Comparison of ENCODE assay signal across 8 cellular contexts in genomic region chr15:40282870-40283614, GRCh38. TPM values are rescaled to one million over a fixed set of nuclear protein-coding genes. Genes with fewer than 3 reads are reported as not detected.
A peak's percentile ranks its signal among the peaks of the same experiment; 100 is the strongest.
DNase-seq lines count a peak whose midpoint lies in the region; ATAC-seq, FAIRE-seq and TF ChIP-seq lines count a peak whose summit lies in the region.

Gene ANKRD63, minus strand, starts transcription at chr15:40283064. Its CDS starts 478 bp downstream, at chr15:40282586.

- H3K4me3 Mint-ChIP-seq in stimulated activated memory B cell treated with anti-CD40 and anti-IgM and Interleukin-4, amounts not matched to agents 10 μg/mL and 1 μg/mL and 100 μg/mL, for 72 hours: peak within 1 kb of the TSS; percentile 79

- no peak within 1 kb of the TSS for H3K9ac ChIP-seq in keratinocyte (ENCODE audit: control insufficient read depth, extremely low read depth, insufficient read depth, low read length)

- peak; percentile 32 for DNase-seq in NCI-H748 (lab: John Stamatoyannopoulos, UW; ENCODE audit: unreplicated experiment)
- DNase-seq in NCI-H748 treated with DMSO at 0.1 percent for 48 hours (lab: John Stamatoyannopoulos, UW): no peak
- peak; percentile 59 for DNase-seq in OCI-M1 (lab: John Stamatoyannopoulos, UW)
- DNase-seq in ascending aorta (ENCODE audit: low spot score in 2 of 2): no peak
- no peak for DNase-seq in keratinocyte (ENCODE audit: low read depth, low spot score)
- no peak for DNase-seq in mesenteric fat pad (ENCODE audit: low spot score)

- no peak for FAIRE-seq in keratinocyte (lab: Jason Lieb, UNC)

- TF ChIP-seq CTCF in ascending aorta (IDR thresholded peaks at IDR 0.05) (no peak), keratinocyte (optimal IDR thresholded peaks at IDR 0.05 in 1 of 3, IDR thresholded peaks at IDR 0.05 in 1 of 3, conservative IDR thresholded peaks at IDR 0.05 in 1 of 3; ENCODE audit: extremely low read depth in 1 of 3, insufficient read depth in 2 of 3, low read length in 3 of 3) (no peak)

- H3K4me3 ChIP-seq in ascending aorta: peak within 1 kb of the TSS; percentile 54 to 68
- peak within 1 kb of the TSS; percentile 29 to 62 (median 55) for H3K4me3 ChIP-seq in keratinocyte (ENCODE audit: control insufficient read depth in 2 of 3, extremely low read depth in 1 of 3, insufficient read depth in 2 of 3, low read depth in 1 of 3, low read length in 3 of 3)

- peaks cover 2% of the 10 kb centered on the region for H4K20me1 ChIP-seq in keratinocyte (ENCODE audit: control insufficient read depth, extremely low read depth, insufficient read depth, low read length)

- H3K27ac ChIP-seq in ascending aorta (no peak within 1 kb of the TSS), keratinocyte (ENCODE audit: control insufficient read depth, insufficient read depth, low read length) (no peak within 1 kb of the TSS)

- H3K27me3 ChIP-seq in ascending aorta (peaks cover 36% of the 10 kb centered on the region), keratinocyte (ENCODE audit: control insufficient read depth, extremely low read depth, insufficient read depth, low read length) (peaks cover 45% of the 10 kb centered on the region)

- H3K79me2 ChIP-seq in keratinocyte (ENCODE audit: control insufficient read depth, insufficient read depth, low read length): no peaks in the 10 kb centered on the region

- H3K9me1 ChIP-seq in keratinocyte (ENCODE audit: control insufficient read depth, extremely low read depth, insufficient read depth, low read length): no peaks in the 10 kb centered on the region

- H3K4me1 Mint-ChIP-seq in stimulated activated memory B cell treated with anti-CD40 and anti-IgM and Interleukin-4, amounts not matched to agents 10 μg/mL and 1 μg/mL and 100 μg/mL, for 72 hours: peaks cover 33% of the 10 kb centered on the region

- intact Hi-C loops in ascending aorta (cut with DNase I): loop anchor here (5.0 kb wide), 1 partner anchor 84 kb away; no protein-coding TSS in a partner anchor

- H3K4me1 ChIP-seq in ascending aorta (peaks cover 21 to 26% of the 10 kb centered on the region in 2 donors), keratinocyte (ENCODE audit: control insufficient read depth, extremely low read depth, insufficient read depth, low read length) (peaks cover 14% of the 10 kb centered on the region)

- H3K27me3 Mint-ChIP-seq in stimulated activated memory B cell treated with anti-CD40 and anti-IgM and Interleukin-4, amounts not matched to agents 10 μg/mL and 1 μg/mL and 100 μg/mL, for 72 hours: peaks cover 35% of the 10 kb centered on the region

- H2AFZ ChIP-seq in keratinocyte (ENCODE audit: control insufficient read depth, low read length): peak within 1 kb of the TSS; percentile 51

- peak; percentile 68 for ATAC-seq in stimulated activated memory B cell treated with anti-CD40 and anti-IgM and Interleukin-4, amounts not matched to agents 10 μg/mL and 1 μg/mL and 100 μg/mL, for 72 hours
- no peak for ATAC-seq in HG03039 (IDR thresholded peaks at IDR 0.05; ENCODE audit: unreplicated experiment)

- H3K4me2 ChIP-seq in keratinocyte (ENCODE audit: control insufficient read depth, extremely low read depth, insufficient read depth, low read depth, low read length): peak within 1 kb of the TSS; percentile 76

- peak within 1 kb of the TSS; percentile 40 for H3K27ac Mint-ChIP-seq in stimulated activated memory B cell treated with anti-CD40 and anti-IgM and Interleukin-4, amounts not matched to agents 10 μg/mL and 1 μg/mL and 100 μg/mL, for 72 hours

- dilution Hi-C loops in keratinocyte (cut with MboI; ENCODE audit: extremely low pct_ligation_motif_present, low sequenced_read_pairs): no loop called here

- H3K36me3 Mint-ChIP-seq in stimulated activated memory B cell treated with anti-CD40 and anti-IgM and Interleukin-4, amounts not matched to agents 10 μg/mL and 1 μg/mL and 100 μg/mL, for 72 hours: no peaks in the 10 kb centered on the region

- H3K36me3 ChIP-seq in ascending aorta (no peaks in the 10 kb centered on the region), keratinocyte (ENCODE audit: control insufficient read depth in 2 of 2, extremely low read depth in 1 of 2, insufficient read depth in 2 of 2, low read length in 2 of 2) (no peaks in the 10 kb centered on the region)

- no peaks in the 10 kb centered on the region for H3K9me3 ChIP-seq in ascending aorta
- no peaks in the 10 kb centered on the region for H3K9me3 ChIP-seq in keratinocyte (ENCODE audit: control insufficient read depth, low read depth, low read length)

- no peaks in the 10 kb centered on the region for H3K9me3 Mint-ChIP-seq in stimulated activated memory B cell treated with anti-CD40 and anti-IgM and Interleukin-4, amounts not matched to agents 10 μg/mL and 1 μg/mL and 100 μg/mL, for 72 hours

RNA-seq across cellular contexts. Expression of gene ANKRD63, which starts in this region (rescaled TPM):
- total RNA-seq in ascending aorta (not detected), mesenteric fat pad (not detected)
- polyA plus RNA-seq in keratinocyte: not detected in 3 replicates
- not detected for polyA plus RNA-seq in keratinocyte (2011; ENCODE audit: low read depth)
- polyA plus RNA-seq in keratinocyte (2011; cell fraction: cytosol; rRNA removed): not detected in 2 replicates
- not detected in 2 replicates for polyA plus RNA-seq in keratinocyte (2011; cell fraction: nucleus; rRNA removed)
- polyA plus RNA-seq in keratinocyte (2012; ENCODE audit: low replicate concordance): not detected in 2 replicates
- not detected in 3 replicates for polyA minus RNA-seq in keratinocyte
- not detected for polyA minus RNA-seq in keratinocyte (2011; cell fraction: cytosol; rRNA and poly(A)+ RNA removed)
- not detected in 2 replicates for polyA minus RNA-seq in keratinocyte (2011; cell fraction: nucleus; rRNA and poly(A)+ RNA removed)

Comparison
In these comparisons a context has a peak if more than half of its experiments do, and no peak if none do; other contexts are left out.
1. DNase-seq: peak in NCI-H748 (single experiment) and OCI-M1 (single experiment); none in NCI-H748 treated with DMSO at 0.1 percent for 48 hours (single experiment), ascending aorta (0 of 2), keratinocyte (single experiment) and mesenteric fat pad (single experiment).